Comparison of ENCODE assay signal across 10 cellular contexts in the genomic region with DNA sequence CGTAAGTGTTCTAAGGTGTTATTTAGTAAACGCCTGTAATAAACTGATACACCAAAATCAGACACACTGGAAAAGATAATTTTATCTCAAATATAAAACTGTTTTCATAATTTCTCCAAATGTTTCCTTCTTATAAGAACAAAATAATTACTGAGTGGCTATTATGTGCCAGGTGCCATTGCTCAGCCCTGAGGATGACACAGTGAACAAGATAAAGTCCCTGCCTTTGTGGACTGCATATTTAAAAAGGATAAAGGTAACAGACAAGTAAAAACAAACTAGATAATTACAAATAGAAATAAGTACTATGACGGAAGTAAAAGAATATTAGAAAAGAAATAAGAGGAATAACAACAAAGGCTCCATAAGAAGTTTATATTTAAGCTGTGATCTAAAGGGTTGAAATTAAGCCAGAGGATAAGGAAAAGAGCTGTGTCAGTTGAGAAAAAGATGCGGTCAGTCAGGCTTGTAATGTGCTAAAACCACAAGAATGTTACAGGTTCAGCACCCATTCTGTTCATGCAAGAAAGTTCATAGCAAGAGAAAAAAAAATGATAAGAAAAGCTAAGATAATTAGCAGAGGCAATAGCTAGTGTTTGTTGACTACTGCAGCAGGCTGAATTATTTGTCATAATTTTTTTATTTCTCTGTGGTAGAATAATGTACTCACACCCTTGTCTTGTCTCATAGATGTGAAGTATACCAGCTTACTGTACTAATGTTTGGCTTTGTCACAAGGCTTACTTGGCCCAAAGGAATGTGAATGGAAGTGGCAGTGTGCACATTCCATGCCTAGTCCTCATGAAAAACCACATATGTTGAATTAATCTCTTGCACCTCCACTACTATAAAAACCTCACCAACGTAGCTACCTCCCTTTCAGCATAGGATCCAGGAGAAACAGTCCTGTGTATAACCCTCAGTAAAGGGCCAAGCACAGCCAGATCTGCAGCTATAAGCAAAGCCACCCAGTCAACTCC.
DNase-seq lines count a peak whose midpoint lies in the region; ATAC-seq lines count a peak whose summit lies in the region.
"Had no signal": no experiment of that assay in that cellular context is flagged by ENCODE, and none has a peak within 500 bp of the region (broad histone marks: within the 10 kb centered on the region; RNA-seq: fewer than 3 reads in every experiment).

No MANE protein-coding gene starts in this region.

- DNase-seq in T1000 (lab: John Stamatoyannopoulos, UW) (peak; percentile 10), NCI-H187 (lab: John Stamatoyannopoulos, UW) (no peak)
- no peak for DNase-seq in natural killer cell treated with Interleukin-12 subunit alpha and Interleukin-12 subunit beta and Interleukin-15 and Interleukin-18, amount 100 ng/mL, for 72 hours (ENCODE audit: low spot score)
- DNase-seq in stimulated activated CD8-positive, alpha-beta memory T cell treated with anti-CD3 and anti-CD28 coated beads, Interleukin-4, amount 100 ng/mL, for 48 hours = no peak
- no peak for DNase-seq in stimulated activated naive CD8-positive, alpha-beta T cell treated with anti-CD3 and anti-CD28 coated beads, Interleukin-15, amount 100 ng/mL, for 72 hours
- no peak for DNase-seq in activated naive CD4-positive, alpha-beta T cell treated with anti-CD3 and anti-CD28 coated beads for 36 hours
- DNase-seq: stimulated activated CD4-positive, alpha-beta T cell treated with anti-CD3 and anti-CD28 coated beads, Interleukin-1b, Interleukin-23, amount 100 ng/mL, for 48 hours had no signal

- H3K27me3 Mint-ChIP-seq in natural killer cell treated with Interleukin-12 subunit alpha and Interleukin-12 subunit beta and Interleukin-15 and Interleukin-18, amount 100 ng/mL, for 72 hours = peaks cover 4 to 8% of the 10 kb centered on the region in 2 donors
- H3K27me3 Mint-ChIP-seq in stimulated activated naive CD8-positive, alpha-beta T cell treated with anti-CD3 and anti-CD28 coated beads, Interleukin-15, amount 100 ng/mL, for 72 hours = no peaks in the 10 kb centered on the region
- no peaks in the 10 kb centered on the region for H3K27me3 Mint-ChIP-seq in activated naive CD4-positive, alpha-beta T cell treated with anti-CD3 and anti-CD28 coated beads for 36 hours (ENCODE audit: low read depth)

- peaks cover 15% of the 10 kb centered on the region for H3K9me3 Mint-ChIP-seq in natural killer cell treated with Interleukin-12 subunit alpha and Interleukin-12 subunit beta and Interleukin-15 and Interleukin-18, amount 100 ng/mL, for 72 hours
- H3K9me3 Mint-ChIP-seq in stimulated activated naive CD8-positive, alpha-beta T cell treated with anti-CD3 and anti-CD28 coated beads, Interleukin-15, amount 100 ng/mL, for 72 hours = peaks cover 33 to 35% of the 10 kb centered on the region in 2 donors
- peaks cover 24% of the 10 kb centered on the region for H3K9me3 Mint-ChIP-seq in activated naive CD4-positive, alpha-beta T cell treated with anti-CD3 and anti-CD28 coated beads for 36 hours

- H3K36me3 Mint-ChIP-seq in natural killer cell treated with Interleukin-12 subunit alpha and Interleukin-12 subunit beta and Interleukin-15 and Interleukin-18, amount 100 ng/mL, for 72 hours = peaks cover 23% of the 10 kb centered on the region
- H3K36me3 Mint-ChIP-seq in activated naive CD4-positive, alpha-beta T cell treated with anti-CD3 and anti-CD28 coated beads for 36 hours (ENCODE audit: low read depth) = peaks cover 3% of the 10 kb centered on the region

- CTCF ChIA-PET in activated naive CD4-positive, alpha-beta T cell treated with anti-CD3 and anti-CD28 coated beads for 36 hours (lab: Charles Lee) = no interaction called here

- H3K4me1 Mint-ChIP-seq in natural killer cell treated with Interleukin-12 subunit alpha and Interleukin-12 subunit beta and Interleukin-15 and Interleukin-18, amount 100 ng/mL, for 72 hours (ENCODE audit: low read depth in 2 of 2) = peaks cover 31 to 45% of the 10 kb centered on the region in 2 donors
- peaks cover 7% of the 10 kb centered on the region for H3K4me1 Mint-ChIP-seq in stimulated activated naive CD8-positive, alpha-beta T cell treated with anti-CD3 and anti-CD28 coated beads, Interleukin-15, amount 100 ng/mL, for 72 hours
- no peaks in the 10 kb centered on the region for H3K4me1 Mint-ChIP-seq in activated naive CD4-positive, alpha-beta T cell treated with anti-CD3 and anti-CD28 coated beads for 36 hours (ENCODE audit: low read depth)

- peak; percentile 56 for ATAC-seq in GM18870 (IDR thresholded peaks at IDR 0.05; ENCODE audit: unreplicated experiment)
- ATAC-seq in HG03108 (IDR thresholded peaks at IDR 0.05; ENCODE audit: unreplicated experiment) = peak; percentile 45
- ATAC-seq in natural killer cell treated with Interleukin-12 subunit alpha and Interleukin-12 subunit beta and Interleukin-15 and Interleukin-18, amount 100 ng/mL, for 72 hours = peak; percentile 74 to 81
- no peak for ATAC-seq in stimulated activated naive CD8-positive, alpha-beta T cell treated with anti-CD3 and anti-CD28 coated beads, Interleukin-15, amount 100 ng/mL, for 72 hours

- peak overlapping the region in 1 of 2 donors; percentile 28 for H3K27ac Mint-ChIP-seq in natural killer cell treated with Interleukin-12 subunit alpha and Interleukin-12 subunit beta and Interleukin-15 and Interleukin-18, amount 100 ng/mL, for 72 hours
- no peak overlapping the region for H3K27ac Mint-ChIP-seq in stimulated activated naive CD8-positive, alpha-beta T cell treated with anti-CD3 and anti-CD28 coated beads, Interleukin-15, amount 100 ng/mL, for 72 hours
- H3K27ac Mint-ChIP-seq in activated naive CD4-positive, alpha-beta T cell treated with anti-CD3 and anti-CD28 coated beads for 36 hours = no peak overlapping the region
- H3K27ac Mint-ChIP-seq: T-helper 1 cell treated with Interleukin-12 subunit alpha and Interleukin-12 subunit beta and Interleukin-4 antibody, amounts not matched to agents 30 μg/mL and 1 μg/mL, for 36 hours had no signal

- peak overlapping the region; percentile 35 for H3K4me3 Mint-ChIP-seq in natural killer cell treated with Interleukin-12 subunit alpha and Interleukin-12 subunit beta and Interleukin-15 and Interleukin-18, amount 100 ng/mL, for 72 hours
- H3K4me3 Mint-ChIP-seq in stimulated activated naive CD8-positive, alpha-beta T cell treated with anti-CD3 and anti-CD28 coated beads, Interleukin-15, amount 100 ng/mL, for 72 hours = no peak overlapping the region
- no peak overlapping the region for H3K4me3 Mint-ChIP-seq in activated naive CD4-positive, alpha-beta T cell treated with anti-CD3 and anti-CD28 coated beads for 36 hours
- H3K4me3 Mint-ChIP-seq: T-helper 1 cell treated with Interleukin-12 subunit alpha and Interleukin-12 subunit beta and Interleukin-4 antibody, amounts not matched to agents 30 μg/mL and 1 μg/mL, for 36 hours had no signal

- intact Hi-C loops in activated naive CD4-positive, alpha-beta T cell treated with anti-CD3 and anti-CD28 coated beads for 36 hours (cut with micrococcal nuclease) = no loop called here
